Comparison of ENCODE assay signal across 8 cellular contexts in genomic region chr16:3401719-3402397, GRCh38. TPM values are rescaled to one million over a fixed set of nuclear protein-coding genes. Genes with fewer than 3 reads are reported as not detected.
DNase-seq lines count a peak whose midpoint lies in the region; ATAC-seq, FAIRE-seq and TF ChIP-seq lines count a peak whose summit lies in the region.

No MANE protein-coding gene starts in this region.

- peak overlapping the region; percentile 95 for H3K4me3 Mint-ChIP-seq in type B pancreatic cell

- H4K20me1 ChIP-seq in Karpas-422 (ENCODE audit: insufficient read depth, low read depth, low read length) (no peaks in the 10 kb centered on the region), GM12878 (ENCODE audit: control insufficient read depth, insufficient read depth) (no peaks in the 10 kb centered on the region)

- in situ Hi-C loops in GM12878 (cut with MboI) = no loop called here

- BruUV-seq in GM12878 (replicated peaks; lab: Mats Ljungman, UMichigan) = TSS peak; percentile 69

- H3K9me3 ChIP-seq in Karpas-422 (ENCODE audit: low read length) = peaks cover 41% of the 10 kb centered on the region
- peaks cover 16% of the 10 kb centered on the region; the same call in 2 of the 3 replicates for H3K9me3 ChIP-seq in GM12878 (replicated peaks; ENCODE audit: control insufficient read depth, insufficient read depth, low read length)

- 47% methylated on average over 17 of the region's 17 CpGs for WGBS in GM12878 (ENCODE audit: insufficient coverage, insufficient replicate concordance, low lambda C conversion rate, missing lambda C conversion rate)
- 30 to 37% methylated on average over 17 of the region's 17 CpGs for WGBS in lower leg skin, 2 donors

- H3K79me2 ChIP-seq in Karpas-422 (ENCODE audit: low read length) (peaks cover 63% of the 10 kb centered on the region), GM12878 (ENCODE audit: control insufficient read depth, insufficient read depth, low read length) (peaks cover 13% of the 10 kb centered on the region)

- TF ChIP-seq POLR2A in GM12878 (IDR thresholded peaks at IDR 0.05; ENCODE audit: low read depth, low read length) (no peak), lower leg skin (IDR thresholded peaks at IDR 0.05) (no peak)

- H3K4me1 ChIP-seq in Karpas-422 (ENCODE audit: low read length) = peaks cover 8% of the 10 kb centered on the region
- H3K4me1 ChIP-seq in GM12878 (ENCODE audit: control insufficient read depth, insufficient read depth, low read length) = peaks cover 4% of the 10 kb centered on the region; the same call in 1 of the 2 replicates

- H2AFZ ChIP-seq in Karpas-422 (ENCODE audit: low read length) (0 out of 2 replicates have a peak overlapping the region, but pooled peaks have one; percentile 4), GM12878 (ENCODE audit: control insufficient read depth, low read depth, low read length) (peak overlapping the region; percentile 93)

- peaks cover 63% of the 10 kb centered on the region for H3K36me3 ChIP-seq in Karpas-422 (ENCODE audit: insufficient read depth, low read length)
- H3K36me3 ChIP-seq in GM12878 (ENCODE audit: control insufficient read depth in 2 of 2, insufficient read depth in 2 of 2, low read length in 1 of 2) = peaks cover 0 to 13% of the 10 kb centered on the region in 2 experiments; a peak in 1 of 4 replicates

- RAD21 ChIA-PET in GM12878 (lab: Charles Lee; ENCODE audit: unreplicated experiment) = interaction anchor here (0.6 to 1.9 kb wide), 5 partner anchors 42 to 267 kb away, joined by 3 to 6 read pairs (median 4); partner anchors contain the start of genes NAA60, ZNF213 and ZNF597

- no peak for FAIRE-seq in GM12878 (lab: Jason Lieb, UNC)

- H3K27me3 ChIP-seq in Karpas-422 (ENCODE audit: low read length) (no peaks in the 10 kb centered on the region), GM12878 (replicated peaks in 1 of 2; ENCODE audit: control insufficient read depth in 2 of 2, insufficient read depth in 2 of 2, low read length in 1 of 2) (no peaks in the 10 kb centered on the region)

- peaks cover 10% of the 10 kb centered on the region for H3K4me1 Mint-ChIP-seq in type B pancreatic cell (ENCODE audit: unreplicated experiment)

- peaks cover 19% of the 10 kb centered on the region for H3K9me3 Mint-ChIP-seq in type B pancreatic cell

- H3K4me2 ChIP-seq in Karpas-422 (ENCODE audit: low read depth, low read length, poor library complexity, severe bottlenecking) (peak overlapping the region; percentile 69), GM12878 (ENCODE audit: control insufficient read depth, insufficient read depth) (peak overlapping the region; percentile 79)

- H3K4me3 ChIP-seq in Karpas-422 (ENCODE audit: low read length) (peak overlapping the region; percentile 88), GM12878 (peak overlapping the region; percentile 65), lower leg skin (ENCODE audit: low read depth, poor library complexity, severe bottlenecking) (peak overlapping the region; percentile 59)

- TF ChIP-seq CTCF in GM12878 (IDR thresholded peaks at IDR 0.05 in 2 of 3, conservative IDR thresholded peaks at IDR 0.05 in 1 of 3; ENCODE audit: control insufficient read depth in 2 of 3, extremely low read depth in 1 of 3, insufficient read depth in 1 of 3, low read depth in 3 of 3, low read length in 3 of 3) (no peak), lower leg skin (IDR thresholded peaks at IDR 0.05) (no peak), type B pancreatic cell (conservative IDR thresholded peaks at IDR 0.05) (no peak)

- DNase-seq in DMS79 treated with DMSO at 0.1 percent for 48 hours (lab: John Stamatoyannopoulos, UW) (peak; percentile 45), DMS79 (lab: John Stamatoyannopoulos, UW) (no peak), Karpas-422 (peak; percentile 63), GM12878 (ENCODE audit: low read depth, low spot score) (no peak), lower leg skin (ENCODE audit: low spot score in 2 of 2) (no peak), type B pancreatic cell (ENCODE audit: extremely low spot score, unreplicated experiment) (no peak), T-helper 9 cell (no peak)

- intact Hi-C loops in GM12878 (cut with micrococcal nuclease; ENCODE audit: unreplicated experiment) (loop anchor here (1.0 to 10.0 kb wide), 3 partner anchors 57 to 117 kb away; partner anchors contain the start of genes CLUAP1 and ZNF263), lower leg skin (cut with DNase I; ENCODE audit: low total_unique reads) (loop anchor here (10.0 kb wide), 1 partner anchor 97 kb away; the partner anchor contains the start of genes TIGD7 and ZNF75A)

- H3K27me3 Mint-ChIP-seq in type B pancreatic cell = no peaks in the 10 kb centered on the region

- H3K9ac ChIP-seq in Karpas-422 (ENCODE audit: low read length) (peak overlapping the region; percentile 73), GM12878 (ENCODE audit: control insufficient read depth, insufficient read depth, low read length) (peak overlapping the region; percentile 74)

- CTCF ChIA-PET in GM12878 (lab: Yijun Ruan, JAX) = interaction anchor here (0.6 to 2.0 kb wide), 10 partner anchors 9 to 190 kb away, joined by 3 to 5 read pairs (median 4); partner anchors contain the start of gene NAA60

- no peak for ATAC-seq in GM12878
- ATAC-seq in GM19351 (IDR thresholded peaks at IDR 0.05; ENCODE audit: unreplicated experiment) = no peak

- H3K27ac Mint-ChIP-seq in type B pancreatic cell = peak overlapping the region; percentile 90

- H3K27ac ChIP-seq in Karpas-422 (ENCODE audit: low read length) (peak overlapping the region; percentile 6), GM12878 (ENCODE audit: control insufficient read depth, insufficient read depth) (peak overlapping the region; percentile 51)

- POLR2A ChIA-PET in GM12878 (lab: Charles Lee) = interaction anchor here (0.5 to 2.0 kb wide), 7 partner anchors 8 to 707 kb away, joined by 3 to 6 read pairs (median 4); partner anchors contain the start of gene ZNF75A

- SMC1A ChIA-PET in GM12878 (lab: Charles Lee; ENCODE audit: uncharacterized antibody, unreplicated experiment) = interaction anchor here (0.7 to 2.6 kb wide), 3 partner anchors 19 to 55 kb away, joined by 3 to 11 read pairs (median 5); partner anchors contain the start of genes NAA60 and ZNF597

- TF ChIP-seq EP300 in GM12878 (IDR thresholded peaks at IDR 0.05; ENCODE audit: borderline replicate concordance in 1 of 2, control insufficient read depth in 1 of 2, low read depth in 2 of 2, low read length in 2 of 2) = no peak

- no peaks in the 10 kb centered on the region for H3K9me2 ChIP-seq in Karpas-422 (replicated peaks; ENCODE audit: insufficient read depth, low read length)

- no peak for TF ChIP-seq RAD21 in GM12878 (IDR thresholded peaks at IDR 0.05; ENCODE audit: insufficient read depth, low read depth, low read length)

- peaks cover 63% of the 10 kb centered on the region for H3K36me3 Mint-ChIP-seq in type B pancreatic cell

RNA-seq across cellular contexts. Expression of gene ZNF174, which starts 0.8 kb away (rescaled TPM):
- 17.7 and 22.4 TPM in 2 replicates for total RNA-seq in Karpas-422 (2014; rRNA removed; shearing (Covaris generic); ENCODE audit: low replicate concordance)
- 16.0 and 18.9 TPM in 2 replicates for total RNA-seq in GM12878 (2013; cell fraction: nucleolus; rRNA removed)
- 11.0 and 12.5 TPM in 2 replicates for total RNA-seq in GM12878 (2014; rRNA removed)
- 7.6 and 8.2 TPM in 2 replicates for total RNA-seq in GM12878 (2014; rRNA removed; fragmentation: Illumina TruSeq; extraction: Trizol)
- 9.5 and 10.1 TPM in 2 replicates for total RNA-seq in GM12878 (2021)
- polyA plus RNA-seq in GM12878 (2011; ENCODE audit: low read depth) = 4.4 TPM
- 14.1 and 14.3 TPM in 2 replicates for polyA plus RNA-seq in GM12878 (2011; rRNA removed)
- 13.0 and 14.3 TPM in 2 replicates for polyA plus RNA-seq in GM12878 (2011; cell fraction: cytosol; rRNA removed)
- 17.1 and 17.3 TPM in 2 replicates for polyA plus RNA-seq in GM12878 (2011; cell fraction: nucleus; rRNA removed)
- 5.7 and 7.6 TPM in 2 replicates for polyA plus RNA-seq in GM12878 (2012)
- 11.9 and 13.2 TPM in 2 replicates for polyA plus RNA-seq in GM12878 (2014; fragmentation: Illumina TruSeq; extraction: Trizol)
- 1 to 10 TPM; 3.0 to 4.7 TPM for polyA plus RNA-seq in GM12878 (2014; fragmentation: Nextera tagmentation; extraction: Ambion mirVana)
- 9.8 and 10.7 TPM in 2 replicates for polyA plus RNA-seq in GM12878 (2014; rRNA removed)
- polyA plus RNA-seq in GM12878 (2016; fragmentation: Nextera tagmentation; extraction: Ambion mirVana) = 10 to 100 TPM in 1 of 2 experiments, 1 to 10 TPM in 1; 8.6 to 10.0 TPM
- 6.4 and 10.5 TPM in 2 replicates for polyA minus RNA-seq in GM12878 (2011; rRNA and poly(A)+ RNA removed)
- polyA minus RNA-seq in GM12878 (2011; cell fraction: cytosol; rRNA and poly(A)+ RNA removed) = 3.2 and 4.1 TPM in 2 replicates
- 7.4 and 13.8 TPM in 2 replicates for polyA minus RNA-seq in GM12878 (2011; cell fraction: nucleus; rRNA and poly(A)+ RNA removed)
- total RNA-seq in lower leg skin = 10 to 100 TPM; 12.3 to 16.4 (median 13.4) TPM
- 10.8 and 14.9 TPM in 2 replicates for total RNA-seq in type B pancreatic cell (ENCODE audit: low replicate concordance)

RNA-seq across cellular contexts. Expression of gene ZSCAN32, which starts 1.1 kb away (rescaled TPM):
- total RNA-seq in Karpas-422 (2014; rRNA removed; shearing (Covaris generic); ENCODE audit: low replicate concordance) = 25.8 TPM in 2 replicates
- 26.3 and 28.1 TPM in 2 replicates for total RNA-seq in GM12878 (2013; cell fraction: nucleolus; rRNA removed)
- total RNA-seq in GM12878 (2014; rRNA removed) = 18.0 and 18.1 TPM in 2 replicates
- total RNA-seq in GM12878 (2014; rRNA removed; fragmentation: Illumina TruSeq; extraction: Trizol) = 14.6 and 15.8 TPM in 2 replicates
- 13.8 and 15.6 TPM in 2 replicates for total RNA-seq in GM12878 (2021)
- polyA plus RNA-seq in GM12878 (2011; ENCODE audit: low read depth) = 10.7 TPM
- polyA plus RNA-seq in GM12878 (2011; rRNA removed) = 23.8 and 25.0 TPM in 2 replicates
- polyA plus RNA-seq in GM12878 (2011; cell fraction: cytosol; rRNA removed) = 20.7 and 21.0 TPM in 2 replicates
- 21.0 and 27.8 TPM in 2 replicates for polyA plus RNA-seq in GM12878 (2011; cell fraction: nucleus; rRNA removed)
- 10.3 and 12.0 TPM in 2 replicates for polyA plus RNA-seq in GM12878 (2012)
- polyA plus RNA-seq in GM12878 (2014; fragmentation: Illumina TruSeq; extraction: Trizol) = 20.9 and 22.8 TPM in 2 replicates
- polyA plus RNA-seq in GM12878 (2014; fragmentation: Nextera tagmentation; extraction: Ambion mirVana) = 10 to 100 TPM; 12.8 to 15.2 TPM
- 16.2 and 17.4 TPM in 2 replicates for polyA plus RNA-seq in GM12878 (2014; rRNA removed)
- polyA plus RNA-seq in GM12878 (2016; fragmentation: Nextera tagmentation; extraction: Ambion mirVana) = 1 to 10 TPM; 9.6 to 9.9 TPM
- polyA minus RNA-seq in GM12878 (2011; rRNA and poly(A)+ RNA removed) = 18.5 and 20.8 TPM in 2 replicates
- 4.8 and 6.2 TPM in 2 replicates for polyA minus RNA-seq in GM12878 (2011; cell fraction: cytosol; rRNA and poly(A)+ RNA removed)
- 6.9 and 8.1 TPM in 2 replicates for polyA minus RNA-seq in GM12878 (2011; cell fraction: nucleus; rRNA and poly(A)+ RNA removed)
- 10 to 100 TPM in 2 of 4 donors, 1 to 10 TPM in 2; 8.2 to 16.4 (median 11.7) TPM for total RNA-seq in lower leg skin
- total RNA-seq in type B pancreatic cell (ENCODE audit: low replicate concordance) = 12.4 and 15.0 TPM in 2 replicates

RNA-seq across cellular contexts. Expression of gene ZNF597, which starts 41.4 kb away (rescaled TPM):
- total RNA-seq in Karpas-422 (2014; rRNA removed; shearing (Covaris generic); ENCODE audit: low replicate concordance) = 1.3 and 3.1 TPM in 2 replicates
- total RNA-seq in GM12878 (2013; cell fraction: nucleolus; rRNA removed) = 9.8 and 9.9 TPM in 2 replicates
- total RNA-seq in GM12878 (2014; rRNA removed) = 2.4 TPM in 2 replicates
- total RNA-seq in GM12878 (2014; rRNA removed; fragmentation: Illumina TruSeq; extraction: Trizol) = 2.8 TPM in 2 replicates
- total RNA-seq in GM12878 (2021) = 1.9 and 2.0 TPM in 2 replicates
- polyA plus RNA-seq in GM12878 (2011; ENCODE audit: low read depth) = 1.1 TPM
- 2.7 and 3.1 TPM in 2 replicates for polyA plus RNA-seq in GM12878 (2011; rRNA removed)
- polyA plus RNA-seq in GM12878 (2011; cell fraction: cytosol; rRNA removed) = 1.3 and 1.5 TPM in 2 replicates
- polyA plus RNA-seq in GM12878 (2011; cell fraction: nucleus; rRNA removed) = 2.0 and 2.3 TPM in 2 replicates
- 1.7 and 1.8 TPM in 2 replicates for polyA plus RNA-seq in GM12878 (2012)
- polyA plus RNA-seq in GM12878 (2014; fragmentation: Illumina TruSeq; extraction: Trizol) = 2.0 and 2.8 TPM in 2 replicates
- under 1 TPM; 0.80 to 0.85 TPM for polyA plus RNA-seq in GM12878 (2014; fragmentation: Nextera tagmentation; extraction: Ambion mirVana)
- 1.2 and 1.5 TPM in 2 replicates for polyA plus RNA-seq in GM12878 (2014; rRNA removed)
- 1 to 10 TPM; 1.3 to 2.8 TPM for polyA plus RNA-seq in GM12878 (2016; fragmentation: Nextera tagmentation; extraction: Ambion mirVana)
- polyA minus RNA-seq in GM12878 (2011; rRNA and poly(A)+ RNA removed) = 3.2 and 3.4 TPM in 2 replicates
- polyA minus RNA-seq in GM12878 (2011; cell fraction: cytosol; rRNA and poly(A)+ RNA removed) = 1.8 and 2.1 TPM in 2 replicates
- 1.5 and 2.9 TPM in 2 replicates for polyA minus RNA-seq in GM12878 (2011; cell fraction: nucleus; rRNA and poly(A)+ RNA removed)
- 1 to 10 TPM; 2.1 to 3.2 (median 2.5) TPM for total RNA-seq in lower leg skin
- total RNA-seq in type B pancreatic cell (ENCODE audit: low replicate concordance) = 1.4 and 2.2 TPM in 2 replicates

RNA-seq across cellular contexts. Expression of gene NAA60, which starts 41.6 kb away (rescaled TPM):
- total RNA-seq in Karpas-422 (2014; rRNA removed; shearing (Covaris generic); ENCODE audit: low replicate concordance) = 15.1 and 18.4 TPM in 2 replicates
- total RNA-seq in GM12878 (2013; cell fraction: nucleolus; rRNA removed) = 45.2 and 45.7 TPM in 2 replicates
- 17.6 and 19.3 TPM in 2 replicates for total RNA-seq in GM12878 (2014; rRNA removed)
- 10.9 and 15.6 TPM in 2 replicates for total RNA-seq in GM12878 (2014; rRNA removed; fragmentation: Illumina TruSeq; extraction: Trizol)
- total RNA-seq in GM12878 (2021) = 38.6 and 39.7 TPM in 2 replicates
- polyA plus RNA-seq in GM12878 (2011; ENCODE audit: low read depth) = 14.5 TPM
- polyA plus RNA-seq in GM12878 (2011; rRNA removed) = 24.3 and 30.8 TPM in 2 replicates
- 18.7 and 24.9 TPM in 2 replicates for polyA plus RNA-seq in GM12878 (2011; cell fraction: cytosol; rRNA removed)
- 29.8 and 39.6 TPM in 2 replicates for polyA plus RNA-seq in GM12878 (2011; cell fraction: nucleus; rRNA removed)
- polyA plus RNA-seq in GM12878 (2012) = 24.4 and 31.3 TPM in 2 replicates
- polyA plus RNA-seq in GM12878 (2014; fragmentation: Illumina TruSeq; extraction: Trizol) = 42.5 and 54.7 TPM in 2 replicates
- polyA plus RNA-seq in GM12878 (2014; fragmentation: Nextera tagmentation; extraction: Ambion mirVana) = 1 to 10 TPM; 6.2 to 9.1 TPM
- 32.2 and 39.1 TPM in 2 replicates for polyA plus RNA-seq in GM12878 (2014; rRNA removed)
- polyA plus RNA-seq in GM12878 (2016; fragmentation: Nextera tagmentation; extraction: Ambion mirVana) = 10 to 100 TPM; 38.4 to 43.1 TPM
- 18.9 and 22.5 TPM in 2 replicates for polyA minus RNA-seq in GM12878 (2011; rRNA and poly(A)+ RNA removed)
- polyA minus RNA-seq in GM12878 (2011; cell fraction: cytosol; rRNA and poly(A)+ RNA removed) = 9.1 and 9.8 TPM in 2 replicates
- 11.0 and 15.4 TPM in 2 replicates for polyA minus RNA-seq in GM12878 (2011; cell fraction: nucleus; rRNA and poly(A)+ RNA removed)
- 10 to 100 TPM; 21.2 to 42.2 (median 24.8) TPM for total RNA-seq in lower leg skin
- total RNA-seq in type B pancreatic cell (ENCODE audit: low replicate concordance) = 41.1 and 51.1 TPM in 2 replicates

RNA-seq across cellular contexts. Expression of gene OR2C1, which starts 46.2 kb away (rescaled TPM):
- total RNA-seq in Karpas-422 (2014; rRNA removed; shearing (Covaris generic); ENCODE audit: low replicate concordance) = 0.14 TPM in 1 of 2 replicates, not detected in the other
- total RNA-seq in GM12878 (2013; cell fraction: nucleolus; rRNA removed) = 0.37 and 0.56 TPM in 2 replicates
- total RNA-seq in GM12878 (2014; rRNA removed) (not detected in 2 replicates), GM12878 (2014; rRNA removed; fragmentation: Illumina TruSeq; extraction: Trizol) (not detected in 2 replicates), GM12878 (2021) (0.21 TPM in 1 of 2 replicates, not detected in the other), lower leg skin (under 1 TPM in 2 of 4 donors, not detected in 2; 0.39 to 0.88 TPM), type B pancreatic cell (ENCODE audit: low replicate concordance) (0.22 TPM in 1 of 2 replicates, not detected in the other)
- polyA plus RNA-seq in GM12878 (2011; ENCODE audit: low read depth) = not detected
- polyA plus RNA-seq in GM12878 (2011; rRNA removed) (0.05 and 0.16 TPM in 2 replicates), GM12878 (2014; fragmentation: Illumina TruSeq; extraction: Trizol) (0.06 TPM in 1 of 2 replicates, not detected in the other), GM12878 (2014; fragmentation: Nextera tagmentation; extraction: Ambion mirVana) (under 1 TPM in 1 of 2 experiments, not detected in 1; 0.21 TPM), GM12878 (2014; rRNA removed) (not detected in 2 replicates), GM12878 (2016; fragmentation: Nextera tagmentation; extraction: Ambion mirVana) (under 1 TPM in 1 of 2 experiments, not detected in 1; 0.14 TPM)
- 0.16 and 0.22 TPM in 2 replicates for polyA plus RNA-seq in GM12878 (2011; cell fraction: cytosol; rRNA removed)
- 0.07 and 0.12 TPM in 2 replicates for polyA plus RNA-seq in GM12878 (2011; cell fraction: nucleus; rRNA removed)
- polyA plus RNA-seq in GM12878 (2012) = 0.07 and 0.11 TPM in 2 replicates
- polyA minus RNA-seq in GM12878 (2011; rRNA and poly(A)+ RNA removed) = 0.15 and 0.73 TPM in 2 replicates
- polyA minus RNA-seq in GM12878 (2011; cell fraction: cytosol; rRNA and poly(A)+ RNA removed) = not detected in 2 replicates
- polyA minus RNA-seq in GM12878 (2011; cell fraction: nucleus; rRNA and poly(A)+ RNA removed) = 0.29 TPM in 1 of 2 replicates, not detected in the other

Comparison
In these comparisons a context has a peak if more than half of its experiments do, and no peak if none do; other contexts are left out.
1. DNase-seq: peak in DMS79 treated with DMSO at 0.1 percent for 48 hours (single experiment) and Karpas-422 (single experiment); none in DMS79 (single experiment), GM12878 (single experiment), lower leg skin (0 of 2), type B pancreatic cell (single experiment) and T-helper 9 cell (single experiment).
2. Peak in every context shown above with its lines, with median percentiles within 50 percentile points of each other: H3K4me3 ChIP-seq.